In the genomic region with DNA sequence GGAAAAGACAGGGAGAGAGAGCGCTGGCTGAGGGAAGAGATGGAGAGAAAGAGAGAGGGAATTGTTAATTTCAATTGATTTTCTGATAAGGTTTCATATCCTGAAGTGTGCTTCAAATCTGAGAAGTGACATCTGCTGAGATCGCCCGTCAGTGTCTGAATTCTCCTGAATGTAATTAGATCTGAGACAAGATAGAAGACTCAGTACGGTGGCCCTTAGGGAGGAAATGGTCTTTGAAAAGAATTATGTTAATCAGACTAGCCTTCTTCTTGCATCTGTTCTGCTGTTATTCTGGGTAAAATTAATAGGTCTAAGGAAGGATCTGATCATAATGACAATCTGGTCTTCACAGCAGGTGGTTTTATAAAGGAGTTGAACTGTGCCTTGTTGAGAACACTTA, we compare ENCODE assay signal across 22 cellular contexts.
DNase-seq lines count a peak whose midpoint lies in the region; TF ChIP-seq lines count a peak whose summit lies in the region.
"Had no signal": no experiment of that assay in that cellular context is flagged by ENCODE, and none has a peak within 500 bp of the region (broad histone marks: within the 10 kb centered on the region; RNA-seq: fewer than 3 reads in every experiment).

No MANE protein-coding gene starts in this region.

- no peak overlapping the region for H3K4me3 Mint-ChIP-seq in nephron
- H3K4me3 Mint-ChIP-seq: naive thymus-derived CD8-positive, alpha-beta T cell had no signal

- in situ Hi-C loops in G401 (cut with HindIII; ENCODE audit: low sequenced_read_pairs): no loop called here

- no peaks in the 10 kb centered on the region for H3K36me3 Mint-ChIP-seq in nephron (ENCODE audit: low read depth)
- H3K36me3 Mint-ChIP-seq: naive thymus-derived CD8-positive, alpha-beta T cell had no signal

- no peak for TF ChIP-seq CTCF in nephron (IDR thresholded peaks at IDR 0.05; ENCODE audit: unreplicated experiment in 3 of 3)

- peak; percentile 4 for DNase-seq in G401 (ENCODE audit: low spot score)
- peak; percentile 60 for DNase-seq in NCI-H146 (lab: John Stamatoyannopoulos, UW)
- peak; percentile 95 to 99 for DNase-seq in NCI-H524 (lab: John Stamatoyannopoulos, UW)
- DNase-seq in H4 (ENCODE audit: low spot score): no peak
- DNase-seq in NCI-H2081 (lab: John Stamatoyannopoulos, UW): no peak
- no peak for DNase-seq in activated CD4-positive, alpha-beta T cell treated with anti-CD3 and anti-CD28 coated beads, Interleukin-2, amount 50 U/mL, for 1 hour
- DNase-seq: activated CD4-positive, alpha-beta T cell treated with anti-CD3 and anti-CD28 coated beads for 48 hours; activated CD8-positive, alpha-beta memory T cell treated with anti-CD3 and anti-CD28 coated beads, Interleukin-2, amount 50 U/mL, for 48 hours; activated gamma-delta T cell; adrenal gland; AML-193; Caco-2; dermis blood vessel endothelial cell; foreskin keratinocyte; HCEC 1CT; left cardiac atrium; naive thymus-derived CD8-positive, alpha-beta T cell; NCI-H2081 treated with DMSO at 0.1 percent for 48 hours; stimulated activated CD4-positive, alpha-beta T cell treated with anti-CD3 and anti-CD28 coated beads, Interleukin-1b, Interleukin-23, amount 100 ng/mL, for 48 hours; stimulated activated naive CD8-positive, alpha-beta T cell treated with anti-CD3 and anti-CD28 coated beads, Interleukin-15, Interleukin-2, amounts not matched to agents 100 U/mL and 50 U/mL, for 24 hours; trophoblast cell had no signal

- H3K27me3 Mint-ChIP-seq in nephron (ENCODE audit: low read depth): peaks cover 14% of the 10 kb centered on the region

- H3K4me1 Mint-ChIP-seq in nephron: peaks cover 18% of the 10 kb centered on the region
- H3K4me1 Mint-ChIP-seq: naive thymus-derived CD8-positive, alpha-beta T cell had no signal

- peaks cover 3% of the 10 kb centered on the region for H3K9me3 Mint-ChIP-seq in nephron

- H3K27ac Mint-ChIP-seq in nephron: peak overlapping the region in 2 of 3 experiments; percentile 1 to 5
- H3K27ac Mint-ChIP-seq: naive thymus-derived CD8-positive, alpha-beta T cell had no signal

Comparison
In these comparisons a context has a peak if more than half of its experiments do, and no peak if none do; other contexts are left out.
1. DNase-seq: peak in G401 (single experiment), NCI-H146 (single experiment) and NCI-H524 (2 of 2); none in H4 (single experiment), NCI-H2081 (0 of 2) and activated CD4-positive, alpha-beta T cell treated with anti-CD3 and anti-CD28 coated beads, Interleukin-2, amount 50 U/mL, for 1 hour (single experiment).